ENCODE assay signal across 13 cellular contexts in genomic region chr9:120571443-120572257, GRCh38. TPM values are rescaled to one million over a fixed set of nuclear protein-coding genes. Genes with fewer than 3 reads are reported as not detected.
DNase-seq lines count a peak whose midpoint lies in the region; ATAC-seq and TF ChIP-seq lines count a peak whose summit lies in the region.
"Had no signal": no experiment of that assay in that cellular context is flagged by ENCODE, and none has a peak within 500 bp of the region (broad histone marks: within the 10 kb centered on the region; RNA-seq: fewer than 3 reads in every experiment).

No MANE protein-coding gene starts in this region.

- H3K36me3 Mint-ChIP-seq in activated CD8-positive, alpha-beta T cell treated with anti-CD3 and anti-CD28 coated beads, Interleukin-2, amount 10 ng/mL, durations not matched to agents 7 days and 5 days (ENCODE audit: low read depth) = peaks cover 42% of the 10 kb centered on the region

- peaks cover 37% of the 10 kb centered on the region for H3K36me3 ChIP-seq in adipocyte (ENCODE audit: control insufficient read depth, insufficient read depth, low read length, severe bottlenecking)

- no peak overlapping the region for H3K4me3 Mint-ChIP-seq in activated CD8-positive, alpha-beta T cell treated with anti-CD3 and anti-CD28 coated beads, Interleukin-2, amount 10 ng/mL, durations not matched to agents 7 days and 5 days

- TF ChIP-seq CTCF in omental fat pad (IDR thresholded peaks at IDR 0.05) = no peak

- H3K27ac Mint-ChIP-seq in activated CD8-positive, alpha-beta T cell treated with anti-CD3 and anti-CD28 coated beads, Interleukin-2, amount 10 ng/mL, durations not matched to agents 7 days and 5 days = no peak overlapping the region

- no peak overlapping the region for H3K4me3 ChIP-seq in adipocyte (ENCODE audit: low read length)
- H3K4me3 ChIP-seq: BLaER1 treated with 17β-estradiol and CSF1 and Interleukin-3, amounts not matched to agents 10 nM and 100 nM had no signal

- ATAC-seq in omental fat pad (ENCODE audit: low FRiP score) (peak; percentile 93), HG02852 (IDR thresholded peaks at IDR 0.05; ENCODE audit: unreplicated experiment) (no peak)
- no peak for ATAC-seq in activated CD8-positive, alpha-beta T cell treated with anti-CD3 and anti-CD28 coated beads, Interleukin-2, amount 10 ng/mL, durations not matched to agents 7 days and 5 days
- ATAC-seq: Panc1 had no signal

- H3K9ac ChIP-seq in adipocyte (ENCODE audit: low read length) = peak overlapping the region; percentile 37
- H3K9ac ChIP-seq: BLaER1 treated with 17β-estradiol and CSF1 and Interleukin-3, amounts not matched to agents 10 nM and 100 nM had no signal

- DNase-seq in AG08396 (ENCODE audit: low spot score) (peak; percentile 94), adipocyte (ENCODE audit: low read depth) (peak; percentile 88), globus pallidus (ENCODE audit: low spot score) (peak; percentile 85), omental fat pad (ENCODE audit: low spot score) (no peak), LoVo (ENCODE audit: low spot score) (no peak)
- DNase-seq in activated CD8-positive, alpha-beta T cell treated with anti-CD3 and anti-CD28 coated beads, Interleukin-2, amount 10 ng/mL, durations not matched to agents 7 days and 5 days = no peak
- no peak for DNase-seq in stimulated activated CD4-positive, alpha-beta T cell treated with anti-CD3 and anti-CD28 coated beads, Interleukin-4, amount 100 ng/mL, for 24 hours
- DNase-seq: activated CD8-positive, alpha-beta memory T cell treated with anti-CD3 and anti-CD28 coated beads for 24 hours; cortex of kidney; stimulated activated CD4-positive, alpha-beta T cell treated with anti-CD3 and anti-CD28 coated beads, Interleukin-2, amount 100 ng/mL, for 24 hours had no signal

- no peaks in the 10 kb centered on the region for H3K27me3 ChIP-seq in adipocyte (replicated peaks; ENCODE audit: control insufficient read depth, insufficient read depth, low read length)
- H3K27me3 ChIP-seq: BLaER1 treated with 17β-estradiol and CSF1 and Interleukin-3, amounts not matched to agents 10 nM and 100 nM had no signal

- H3K9me3 ChIP-seq in adipocyte (ENCODE audit: control insufficient read depth, low read length) = no peaks in the 10 kb centered on the region
- H3K9me3 ChIP-seq: BLaER1 treated with 17β-estradiol and CSF1 and Interleukin-3, amounts not matched to agents 10 nM and 100 nM had no signal

- POLR2A ChIA-PET in activated CD8-positive, alpha-beta T cell treated with anti-CD3 and anti-CD28 coated beads, Interleukin-2, amount 10 ng/mL, durations not matched to agents 7 days and 5 days (lab: Charles Lee) = interaction anchor here (1.0 kb wide), 1 partner anchor 8 kb away, joined by 4 read pairs; the partner anchor contains the start of gene CDK5RAP2

- peaks cover 7% of the 10 kb centered on the region for H3K4me1 Mint-ChIP-seq in activated CD8-positive, alpha-beta T cell treated with anti-CD3 and anti-CD28 coated beads, Interleukin-2, amount 10 ng/mL, durations not matched to agents 7 days and 5 days (ENCODE audit: low read depth)

- H3K9me3 Mint-ChIP-seq in activated CD8-positive, alpha-beta T cell treated with anti-CD3 and anti-CD28 coated beads, Interleukin-2, amount 10 ng/mL, durations not matched to agents 7 days and 5 days (ENCODE audit: insufficient read depth) = no peaks in the 10 kb centered on the region

- H3K4me1 ChIP-seq in adipocyte (ENCODE audit: control insufficient read depth, insufficient read depth, low read length) = peaks cover 19% of the 10 kb centered on the region
- H3K4me1 ChIP-seq: BLaER1 treated with 17β-estradiol and CSF1 and Interleukin-3, amounts not matched to agents 10 nM and 100 nM had no signal

- CTCF ChIA-PET in activated CD8-positive, alpha-beta T cell treated with anti-CD3 and anti-CD28 coated beads, Interleukin-2, amount 10 ng/mL, durations not matched to agents 7 days and 5 days (lab: Charles Lee) = interaction anchor here (1.7 kb wide), 1 partner anchor 13 kb away, joined by 3 read pairs; no protein-coding TSS in a partner anchor

- no peaks in the 10 kb centered on the region for H3K27me3 Mint-ChIP-seq in activated CD8-positive, alpha-beta T cell treated with anti-CD3 and anti-CD28 coated beads, Interleukin-2, amount 10 ng/mL, durations not matched to agents 7 days and 5 days (ENCODE audit: low read depth)

RNA-seq across cellular contexts. Expression of gene CDK5RAP2, which starts 8.3 kb away (rescaled TPM):
- total RNA-seq in omental fat pad = 10 to 100 TPM; 32.8 to 47.6 (median 39.4) TPM
- 100 to 1,000 TPM; 107 to 124 TPM for total RNA-seq in activated CD8-positive, alpha-beta T cell treated with anti-CD3 and anti-CD28 coated beads, Interleukin-2, amount 10 ng/mL, durations not matched to agents 7 days and 5 days

Comparison
In these comparisons a context has a peak if more than half of its experiments do, and no peak if none do; other contexts are left out.
1. DNase-seq: peak in AG08396 (single experiment), adipocyte (single experiment) and globus pallidus (single experiment); none in omental fat pad (single experiment), activated CD8-positive, alpha-beta T cell treated with anti-CD3 and anti-CD28 coated beads, Interleukin-2, amount 10 ng/mL, durations not matched to agents 7 days and 5 days (single experiment), LoVo (single experiment) and stimulated activated CD4-positive, alpha-beta T cell treated with anti-CD3 and anti-CD28 coated beads, Interleukin-4, amount 100 ng/mL, for 24 hours (single experiment).